2 cellular contexts compared by ENCODE assay signal in genomic region chr11:57321996-57322880, GRCh38.
TF ChIP-seq lines count a peak whose summit lies in the region.

No MANE protein-coding gene starts in this region.

TF ChIP-seq in SK-N-SH, 30 proteins besides CTCF, POLR2A, EP300 and RAD21:
- TF ChIP-seq IRF3 (IDR thresholded peaks at IDR 0.05; ENCODE audit: low read depth, low read length) (no peak), ZBTB33 (IDR thresholded peaks at IDR 0.05; ENCODE audit: borderline replicate concordance, low read depth) (no peak), NFIC (IDR thresholded peaks at IDR 0.05; ENCODE audit: borderline replicate concordance) (peak; percentile 14; the same call in 1 of the 2 replicates), POLR2AphosphoS5 (IDR thresholded peaks at IDR 0.05; ENCODE audit: low read depth, low read length) (peak; percentile 55; the same call in 1 of the 2 replicates), SMC3 (IDR thresholded peaks at IDR 0.05; ENCODE audit: low read depth, low read length) (no peak), MEF2A (IDR thresholded peaks at IDR 0.05; ENCODE audit: borderline replicate concordance, low read depth) (no peak), RXRA (IDR thresholded peaks at IDR 0.05; ENCODE audit: borderline replicate concordance, low read depth) (no peak; the same call in 1 of the 2 replicates), RCOR1 (IDR thresholded peaks at IDR 0.05; ENCODE audit: low read length) (no peak; the same call in 1 of the 2 replicates), MXI1 (IDR thresholded peaks at IDR 0.05; ENCODE audit: low read depth, low read length) (peak; percentile 60; the same call in 1 of the 2 replicates), FOSL2 (IDR thresholded peaks at IDR 0.05; ENCODE audit: borderline replicate concordance, low read depth) (no peak), USF1 (IDR thresholded peaks at IDR 0.05; ENCODE audit: borderline replicate concordance, low read depth) (no peak), SIN3A (IDR thresholded peaks at IDR 0.05; ENCODE audit: borderline replicate concordance, low read depth, low read length) (0 out of 2 replicates have a peak, but pooled peaks have one; percentile 33), GATA2 (CRISPR knock-in tag; IDR thresholded peaks at IDR 0.05) (no peak), TCF12 (IDR thresholded peaks at IDR 0.05) (peak; percentile 24), RFX5 (IDR thresholded peaks at IDR 0.05; ENCODE audit: low read length) (no peak), USF2 (IDR thresholded peaks at IDR 0.05; ENCODE audit: borderline replicate concordance, low read depth, low read length) (no peak), REST (IDR thresholded peaks at IDR 0.05; ENCODE audit: low read depth, low read length) (0 out of 2 replicates have a peak, but pooled peaks have one; percentile 15), TAF1 (IDR thresholded peaks at IDR 0.05; ENCODE audit: borderline replicate concordance, low read depth, low read length) (no peak)
TF ChIP-seq in SK-N-SH: peak in this region for 6.

TF ChIP-seq in endothelial cell of umbilical vein, 7 proteins besides CTCF, POLR2A, EP300 and RAD21:
- TF ChIP-seq FOS (IDR thresholded peaks at IDR 0.05; ENCODE audit: borderline replicate concordance, insufficient read depth, low read length), result no peak
- no peak for TF ChIP-seq JUN (IDR thresholded peaks at IDR 0.05; ENCODE audit: borderline replicate concordance, insufficient read depth, insufficient read length, low read depth)
- TF ChIP-seq GATA2 (IDR thresholded peaks at IDR 0.05; ENCODE audit: insufficient read depth, insufficient read length, low read depth, low read length), result no peak
- TF ChIP-seq MYC (IDR thresholded peaks at IDR 0.05; ENCODE audit: low read depth, low read length), result no peak
- no peak for TF ChIP-seq EZH2 (IDR thresholded peaks at IDR 0.05; ENCODE audit: borderline replicate concordance, low read depth, low read length, severe bottlenecking)
- TF ChIP-seq MAX (IDR thresholded peaks at IDR 0.05; ENCODE audit: insufficient read depth, insufficient read length), result no peak
- TF ChIP-seq POLR2AphosphoS5 (IDR thresholded peaks at IDR 0.05; ENCODE audit: insufficient read depth, low read depth, low read length), result no peak
TF ChIP-seq in endothelial cell of umbilical vein: peak in this region for 0.
